Comparison of ENCODE assay signal across 21 cellular contexts in the genomic region with DNA sequence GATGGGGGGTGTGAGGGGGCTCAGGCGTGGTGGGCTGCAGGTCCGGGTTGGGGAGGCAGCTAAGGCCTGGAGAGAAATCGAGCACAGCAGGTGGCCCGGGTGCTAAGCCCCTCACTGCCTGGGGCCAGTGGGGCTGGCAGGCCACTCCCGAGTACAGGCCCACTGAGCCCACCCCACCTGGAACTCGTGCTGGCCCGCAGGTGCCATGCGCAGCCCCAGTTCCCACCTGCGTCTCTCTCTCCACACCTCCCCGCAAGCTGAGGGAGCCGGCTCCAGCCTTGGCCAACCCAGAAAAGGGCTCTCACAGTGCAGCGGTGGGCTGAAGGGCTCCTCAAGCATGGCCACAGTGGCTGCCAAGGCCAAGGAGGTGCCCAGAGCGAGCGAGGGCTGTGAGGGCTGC.
DNase-seq lines count a peak whose midpoint lies in the region; ATAC-seq, FAIRE-seq and TF ChIP-seq lines count a peak whose summit lies in the region.
"Had no signal": no experiment of that assay in that cellular context is flagged by ENCODE, and none has a peak within 500 bp of the region (broad histone marks: within the 10 kb centered on the region; RNA-seq: fewer than 3 reads in every experiment).

No MANE protein-coding gene starts in this region.

- no peaks in the 10 kb centered on the region for H3K9me3 Mint-ChIP-seq in stimulated activated memory B cell treated with anti-CD40 and anti-IgM and Interleukin-4, amounts not matched to agents 10 μg/mL and 1 μg/mL and 100 μg/mL, for 72 hours
- H3K9me3 Mint-ChIP-seq in activated CD8-positive, alpha-beta T cell treated with anti-CD3 and anti-CD28 coated beads for 36 hours = peaks cover 7% of the 10 kb centered on the region

- no peak for TF ChIP-seq CTCF in HEK293 (tag by site-specific recombination; IDR thresholded peaks at IDR 0.05)
- TF ChIP-seq CTCF in kidney (IDR thresholded peaks at IDR 0.05; ENCODE audit: borderline replicate concordance, extremely low read depth, insufficient read depth) = no peak
- TF ChIP-seq CTCF in activated CD8-positive, alpha-beta T cell treated with anti-CD3 and anti-CD28 coated beads for 36 hours (IDR thresholded peaks at IDR 0.05) = no peak

- H3K4me1 Mint-ChIP-seq in stimulated activated memory B cell treated with anti-CD40 and anti-IgM and Interleukin-4, amounts not matched to agents 10 μg/mL and 1 μg/mL and 100 μg/mL, for 72 hours = no peaks in the 10 kb centered on the region
- no peaks in the 10 kb centered on the region for H3K4me1 Mint-ChIP-seq in activated CD8-positive, alpha-beta T cell treated with anti-CD3 and anti-CD28 coated beads for 36 hours (ENCODE audit: low read depth)
- H3K4me1 Mint-ChIP-seq: CD4-positive, CD25-positive, alpha-beta regulatory T cell; H9 had no signal

- H3K4me3 ChIP-seq in HEK293 (ENCODE audit: low read depth, low read length) (no peak overlapping the region), SJCRH30 (no peak overlapping the region), kidney (ENCODE audit: low read length in 2 of 2) (no peak overlapping the region)
- H3K4me3 ChIP-seq: GM23248, K562, MG63 had no signal

- no peak for FAIRE-seq in kidney (lab: Jason Lieb, UNC)
- FAIRE-seq: D721Med, HTR-8/SVneo, K562 had no signal

- peak; percentile 8 for ATAC-seq in stimulated activated memory B cell treated with anti-CD40 and anti-IgM and Interleukin-4, amounts not matched to agents 10 μg/mL and 1 μg/mL and 100 μg/mL, for 72 hours
- no peak for ATAC-seq in activated CD8-positive, alpha-beta T cell treated with anti-CD3 and anti-CD28 coated beads for 36 hours
- ATAC-seq: K562, Panc1 had no signal

- DNase-seq in SJCRH30 = no peak
- DNase-seq in kidney = peak; percentile 49
- no peak for DNase-seq in cerebellum (ENCODE audit: low spot score)
- no peak for DNase-seq in NCI-H187 treated with DMSO at 0.1 percent for 48 hours (lab: John Stamatoyannopoulos, UW)
- no peak for DNase-seq in activated CD8-positive, alpha-beta T cell treated with anti-CD3 and anti-CD28 coated beads for 36 hours
- DNase-seq: CD4-positive, CD25-positive, alpha-beta regulatory T cell; H9; Kasumi-1; NCI-H526 treated with DMSO at 0.1 percent for 48 hours; SIG-M5; SW 1271 had no signal

- H3K36me3 Mint-ChIP-seq in stimulated activated memory B cell treated with anti-CD40 and anti-IgM and Interleukin-4, amounts not matched to agents 10 μg/mL and 1 μg/mL and 100 μg/mL, for 72 hours = no peaks in the 10 kb centered on the region
- no peaks in the 10 kb centered on the region for H3K36me3 Mint-ChIP-seq in activated CD8-positive, alpha-beta T cell treated with anti-CD3 and anti-CD28 coated beads for 36 hours (ENCODE audit: low read depth)
- H3K36me3 Mint-ChIP-seq: CD4-positive, CD25-positive, alpha-beta regulatory T cell had no signal

- H3K27me3 Mint-ChIP-seq in stimulated activated memory B cell treated with anti-CD40 and anti-IgM and Interleukin-4, amounts not matched to agents 10 μg/mL and 1 μg/mL and 100 μg/mL, for 72 hours = no peaks in the 10 kb centered on the region
- no peaks in the 10 kb centered on the region for H3K27me3 Mint-ChIP-seq in activated CD8-positive, alpha-beta T cell treated with anti-CD3 and anti-CD28 coated beads for 36 hours
- H3K27me3 Mint-ChIP-seq: CD4-positive, CD25-positive, alpha-beta regulatory T cell had no signal

- no peak overlapping the region for H3K27ac Mint-ChIP-seq in stimulated activated memory B cell treated with anti-CD40 and anti-IgM and Interleukin-4, amounts not matched to agents 10 μg/mL and 1 μg/mL and 100 μg/mL, for 72 hours
- H3K27ac Mint-ChIP-seq in activated CD8-positive, alpha-beta T cell treated with anti-CD3 and anti-CD28 coated beads for 36 hours = no peak overlapping the region
- H3K27ac Mint-ChIP-seq: CD4-positive, CD25-positive, alpha-beta regulatory T cell; H9; HFFc6 had no signal

- no peaks in the 10 kb centered on the region; the same call in 1 of the 2 replicates for H3K27me3 ChIP-seq in SJCRH30
- H3K27me3 ChIP-seq: MG63 had no signal

- intact Hi-C loops in kidney (cut with DNase I) = no loop called here
- intact Hi-C loops in activated CD8-positive, alpha-beta T cell treated with anti-CD3 and anti-CD28 coated beads for 36 hours (cut with micrococcal nuclease) = no loop called here

- no peak overlapping the region; the same call in 1 of the 2 replicates for H3K27ac ChIP-seq in HEK293 (ENCODE audit: extremely low read depth, low read depth, low read length)
- H3K27ac ChIP-seq in SJCRH30 = peak overlapping the region; percentile 78
- H3K27ac ChIP-seq in kidney (ENCODE audit: low read depth in 2 of 2, low read length in 2 of 2) = no peak overlapping the region
- H3K27ac ChIP-seq: GM23248 had no signal

- H3K9me3 ChIP-seq in HEK293 (ENCODE audit: control insufficient read depth, insufficient read depth, low read depth, low read length) (no peaks in the 10 kb centered on the region), SJCRH30 (replicated peaks) (no peaks in the 10 kb centered on the region), kidney (ENCODE audit: control insufficient read depth in 1 of 2, low read length in 2 of 2) (no peaks in the 10 kb centered on the region)
- H3K9me3 ChIP-seq: MG63, SK-N-SH had no signal

- H3K36me3 ChIP-seq in HEK293 (ENCODE audit: control insufficient read depth in 2 of 2, insufficient read depth in 1 of 2, low read length in 2 of 2) = no peaks in the 10 kb centered on the region
- H3K36me3 ChIP-seq in SJCRH30 = no peaks in the 10 kb centered on the region
- H3K36me3 ChIP-seq in kidney (ENCODE audit: control insufficient read depth in 1 of 2, insufficient read depth in 2 of 2, low read length in 2 of 2) = no peaks in the 10 kb centered on the region
- H3K36me3 ChIP-seq: MG63 had no signal

- no peak overlapping the region for H3K9ac ChIP-seq in kidney (ENCODE audit: low read length in 2 of 2)
- H3K9ac ChIP-seq: GM23248, SK-N-SH had no signal

- POLR2A ChIA-PET in HEK293 (lab: Yijun Ruan, JAX) = no interaction called here
- POLR2A ChIA-PET in activated CD8-positive, alpha-beta T cell treated with anti-CD3 and anti-CD28 coated beads for 36 hours (lab: Charles Lee) = no interaction called here

- CTCF ChIA-PET in HEK293 (lab: Yijun Ruan, JAX) = interaction anchor here (0.7 kb wide), 1 partner anchor 36 kb away, joined by 4 read pairs; no protein-coding TSS in a partner anchor
- CTCF ChIA-PET in activated CD8-positive, alpha-beta T cell treated with anti-CD3 and anti-CD28 coated beads for 36 hours (lab: Charles Lee) = no interaction called here

- no peak overlapping the region for H3K4me3 Mint-ChIP-seq in stimulated activated memory B cell treated with anti-CD40 and anti-IgM and Interleukin-4, amounts not matched to agents 10 μg/mL and 1 μg/mL and 100 μg/mL, for 72 hours
- H3K4me3 Mint-ChIP-seq in activated CD8-positive, alpha-beta T cell treated with anti-CD3 and anti-CD28 coated beads for 36 hours = no peak overlapping the region
- H3K4me3 Mint-ChIP-seq: CD4-positive, CD25-positive, alpha-beta regulatory T cell; H9; HFFc6 had no signal

- H3K4me1 ChIP-seq in HEK293 (ENCODE audit: control insufficient read depth, insufficient read depth, low read length) (no peaks in the 10 kb centered on the region), SJCRH30 (peaks cover 14% of the 10 kb centered on the region), kidney (ENCODE audit: control insufficient read depth in 1 of 2, insufficient read depth in 1 of 2, low read depth in 1 of 2, low read length in 2 of 2) (no peaks in the 10 kb centered on the region)

TF ChIP-seq in HEK293, 187 proteins besides CTCF, POLR2A, EP300 and RAD21:
- TF ChIP-seq IKZF3 (tag by site-specific recombination; IDR thresholded peaks at IDR 0.05) (no peak), GFI1B (tag by site-specific recombination; IDR thresholded peaks at IDR 0.05) (no peak), ZNF202 (tag by site-specific recombination; IDR thresholded peaks at IDR 0.05; ENCODE audit: borderline replicate concordance) (peak; percentile 36; the same call in 1 of the 2 replicates), ZNF146 (tag by site-specific recombination; IDR thresholded peaks at IDR 0.05) (no peak), ZNF596 (tag by site-specific recombination; IDR thresholded peaks at IDR 0.05) (no peak), ZNF747 (tag by site-specific recombination; IDR thresholded peaks at IDR 0.05) (no peak), ZNF707 (tag by site-specific recombination; IDR thresholded peaks at IDR 0.05) (no peak), ZNF629 (tag by site-specific recombination; IDR thresholded peaks at IDR 0.05) (no peak)
- TF ChIP-seq, protein P1, sequence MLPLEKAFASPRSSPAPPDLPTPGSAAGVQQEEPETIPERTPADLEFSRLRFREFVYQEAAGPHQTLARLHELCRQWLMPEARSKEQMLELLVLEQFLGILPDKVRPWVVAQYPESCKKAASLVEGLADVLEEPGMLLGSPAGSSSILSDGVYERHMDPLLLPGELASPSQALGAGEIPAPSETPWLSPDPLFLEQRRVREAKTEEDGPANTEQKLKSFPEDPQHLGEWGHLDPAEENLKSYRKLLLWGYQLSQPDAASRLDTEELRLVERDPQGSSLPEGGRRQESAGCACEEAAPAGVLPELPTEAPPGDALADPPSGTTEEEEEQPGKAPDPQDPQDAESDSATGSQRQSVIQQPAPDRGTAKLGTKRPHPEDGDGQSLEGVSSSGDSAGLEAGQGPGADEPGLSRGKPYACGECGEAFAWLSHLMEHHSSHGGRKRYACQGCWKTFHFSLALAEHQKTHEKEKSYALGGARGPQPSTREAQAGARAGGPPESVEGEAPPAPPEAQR (tag by site-specific recombination; IDR thresholded peaks at IDR 0.05) = no peak
